In genomic region chr2:241390301-241391206, GRCh38 we compare ENCODE assay signal across 12 cellular contexts. TPM values are rescaled to one million over a fixed set of nuclear protein-coding genes. Genes with fewer than 3 reads are reported as not detected.
DNase-seq lines count a peak whose midpoint lies in the region; ATAC-seq and TF ChIP-seq lines count a peak whose summit lies in the region.
"Had no signal": no experiment of that assay in that cellular context is flagged by ENCODE, and none has a peak within 500 bp of the region (broad histone marks: within the 10 kb centered on the region; RNA-seq: fewer than 3 reads in every experiment).

No MANE protein-coding gene starts in this region.

- DNase-seq in GM10248 (ENCODE audit: extremely low spot score) (peak; percentile 69), cerebellum (ENCODE audit: low spot score) (peak; percentile 73), NCI-H2107 (lab: John Stamatoyannopoulos, UW) (no peak), amygdala (lab: John Stamatoyannopoulos, UW) (no peak)
- DNase-seq in stimulated activated naive CD8-positive, alpha-beta T cell treated with anti-CD3 and anti-CD28 coated beads, Interleukin-15, Interleukin-2, amounts not matched to agents 100 U/mL and 50 U/mL, for 24 hours, result no peak
- DNase-seq: CD4-positive, alpha-beta T cell; GOT3; NCI-H345; OCI-M1 had no signal

- POLR2A ChIA-PET in GM10248 (lab: Yijun Ruan, JAX), result no interaction called here

- CTCF ChIA-PET in GM10248 (lab: Yijun Ruan, JAX), result interaction anchor here (0.8 to 2.3 kb wide), 7 partner anchors 11 to 204 kb away, joined by 3 to 19 read pairs (median 3); no protein-coding TSS in a partner anchor

- ATAC-seq in GM19023 (IDR thresholded peaks at IDR 0.05; ENCODE audit: unreplicated experiment) (peak; percentile 52), HG02973 (IDR thresholded peaks at IDR 0.05; ENCODE audit: unreplicated experiment) (peak; percentile 60), GM18517 (IDR thresholded peaks at IDR 0.05; ENCODE audit: unreplicated experiment) (no peak)
- no peak for ATAC-seq in stimulated activated naive CD8-positive, alpha-beta T cell treated with anti-CD3 and anti-CD28 coated beads, Interleukin-15, Interleukin-2, amounts not matched to agents 100 U/mL and 50 U/mL, for 24 hours

- no peak for TF ChIP-seq CTCF in GM10248 (IDR thresholded peaks at IDR 0.05; ENCODE audit: control extremely low read depth, extremely low read depth, low read depth, missing control alignments)

RNA-seq across cellular contexts. Expression of gene FARP2, which starts 34.5 kb away (rescaled TPM):
- 48.7 TPM for total RNA-seq in cerebellum

Comparison
In these comparisons a context has a peak if more than half of its experiments do, and no peak if none do; other contexts are left out.
1. DNase-seq: peak in GM10248 (single experiment) and cerebellum (single experiment); none in NCI-H2107 (single experiment), amygdala (0 of 56) and stimulated activated naive CD8-positive, alpha-beta T cell treated with anti-CD3 and anti-CD28 coated beads, Interleukin-15, Interleukin-2, amounts not matched to agents 100 U/mL and 50 U/mL, for 24 hours (single experiment).
2. ATAC-seq: peak in GM19023 (single experiment) and HG02973 (single experiment); none in GM18517 (single experiment) and stimulated activated naive CD8-positive, alpha-beta T cell treated with anti-CD3 and anti-CD28 coated beads, Interleukin-15, Interleukin-2, amounts not matched to agents 100 U/mL and 50 U/mL, for 24 hours (single experiment).